Comparison of ENCODE assay signal across 18 cellular contexts in genomic region chr21:33080376-33080775, GRCh38.
"Had no signal": no experiment of that assay in that cellular context is flagged by ENCODE, and none has a peak within 500 bp of the region (broad histone marks: within the 10 kb centered on the region; RNA-seq: fewer than 3 reads in every experiment).

No MANE protein-coding gene starts in this region.

- H3K27me3 ChIP-seq: ascending aorta had no signal

- H2AFZ ChIP-seq: parathyroid adenoma had no signal

- H3K36me3 Mint-ChIP-seq: activated CD8-positive, alpha-beta memory T cell treated with anti-CD3 and anti-CD28 coated beads, Interleukin-2, amount 10 ng/mL, durations not matched to agents 7 days and 5 days; stimulated activated memory B cell treated with anti-CD40 and anti-IgM and Interleukin-4, amounts not matched to agents 10 μg/mL and 1 μg/mL and 100 μg/mL, for 72 hours had no signal

- H3K9me3 Mint-ChIP-seq: activated CD4-positive, alpha-beta memory T cell treated with anti-CD3 and anti-CD28 coated beads, Interleukin-2, amount 10 ng/mL, durations not matched to agents 7 days and 5 days; activated T-helper 2 cell treated with anti-CD3 and anti-CD28 coated beads, Interferon-gamma antibody, Interleukin-2, Interleukin-4, amounts not matched to agents 10 μg/mL and 5 μg/mL and 100 μg/mL, durations not matched to agents 14 hours and 24 hours and 36 hours; nephron; stimulated activated memory B cell treated with anti-CD40 and anti-IgM and Interleukin-4, amounts not matched to agents 10 μg/mL and 1 μg/mL and 100 μg/mL, for 72 hours had no signal

- H3K4me3 ChIP-seq: ascending aorta, gastrocnemius medialis, lower lobe of right lung, sigmoid colon, tibial artery had no signal

- ATAC-seq: activated CD8-positive, alpha-beta memory T cell treated with anti-CD3 and anti-CD28 coated beads, Interleukin-2, amount 10 ng/mL, durations not matched to agents 7 days and 5 days; esophagus mucosa; gastrocnemius medialis; lower lobe of right lung; stimulated activated memory B cell treated with anti-CD40 and anti-IgM and Interleukin-4, amounts not matched to agents 10 μg/mL and 1 μg/mL and 100 μg/mL, for 72 hours had no signal

- H3K79me2 ChIP-seq: parathyroid adenoma had no signal

- H3K4me1 ChIP-seq: ascending aorta, gastrocnemius medialis, lower lobe of right lung, parathyroid adenoma, sigmoid colon, tibial artery had no signal

- H3K9ac ChIP-seq: parathyroid adenoma had no signal

- DNase-seq: activated CD4-positive, alpha-beta memory T cell treated with anti-CD3 and anti-CD28 coated beads, Interleukin-2, amount 10 ng/mL, durations not matched to agents 7 days and 5 days; activated CD4-positive, alpha-beta T cell treated with anti-CD3 and anti-CD28 coated beads for 4 hours; activated CD8-positive, alpha-beta memory T cell treated with anti-CD3 and anti-CD28 coated beads, Interleukin-2, amount 10 ng/mL, durations not matched to agents 7 days and 5 days; activated naive CD4-positive, alpha-beta T cell treated with anti-CD3 and anti-CD28 coated beads, Interleukin-2, amount 50 U/mL, for 16 hours; cerebellar nuclear complex; cortex of kidney; effector CD4-positive, alpha-beta T cell; gastrocnemius medialis; lower lobe of right lung; sigmoid colon; stimulated activated CD4-positive, alpha-beta T cell treated with anti-CD3 and anti-CD28 coated beads, Interleukin-4, amount 100 ng/mL, for 24 hours; tibial artery had no signal

- H3K4me3 Mint-ChIP-seq: activated CD4-positive, alpha-beta memory T cell treated with anti-CD3 and anti-CD28 coated beads, Interleukin-2, amount 10 ng/mL, durations not matched to agents 7 days and 5 days; activated CD8-positive, alpha-beta memory T cell treated with anti-CD3 and anti-CD28 coated beads, Interleukin-2, amount 10 ng/mL, durations not matched to agents 7 days and 5 days; nephron; stimulated activated memory B cell treated with anti-CD40 and anti-IgM and Interleukin-4, amounts not matched to agents 10 μg/mL and 1 μg/mL and 100 μg/mL, for 72 hours had no signal

- H3K4me1 Mint-ChIP-seq: nephron had no signal

- H3K36me3 ChIP-seq: ascending aorta, gastrocnemius medialis, lower lobe of right lung, sigmoid colon, tibial artery had no signal

- H3K27ac Mint-ChIP-seq: activated CD4-positive, alpha-beta memory T cell treated with anti-CD3 and anti-CD28 coated beads, Interleukin-2, amount 10 ng/mL, durations not matched to agents 7 days and 5 days; activated CD8-positive, alpha-beta memory T cell treated with anti-CD3 and anti-CD28 coated beads, Interleukin-2, amount 10 ng/mL, durations not matched to agents 7 days and 5 days; activated T-helper 2 cell treated with anti-CD3 and anti-CD28 coated beads, Interferon-gamma antibody, Interleukin-2, Interleukin-4, amounts not matched to agents 10 μg/mL and 5 μg/mL and 100 μg/mL, durations not matched to agents 14 hours and 24 hours and 36 hours; nephron; stimulated activated memory B cell treated with anti-CD40 and anti-IgM and Interleukin-4, amounts not matched to agents 10 μg/mL and 1 μg/mL and 100 μg/mL, for 72 hours had no signal

- H3K27ac ChIP-seq: ascending aorta, gastrocnemius medialis, lower lobe of right lung, parathyroid adenoma, sigmoid colon, tibial artery had no signal
